Comparison of ENCODE assay signal across 1 cellular context in the genomic region with DNA sequence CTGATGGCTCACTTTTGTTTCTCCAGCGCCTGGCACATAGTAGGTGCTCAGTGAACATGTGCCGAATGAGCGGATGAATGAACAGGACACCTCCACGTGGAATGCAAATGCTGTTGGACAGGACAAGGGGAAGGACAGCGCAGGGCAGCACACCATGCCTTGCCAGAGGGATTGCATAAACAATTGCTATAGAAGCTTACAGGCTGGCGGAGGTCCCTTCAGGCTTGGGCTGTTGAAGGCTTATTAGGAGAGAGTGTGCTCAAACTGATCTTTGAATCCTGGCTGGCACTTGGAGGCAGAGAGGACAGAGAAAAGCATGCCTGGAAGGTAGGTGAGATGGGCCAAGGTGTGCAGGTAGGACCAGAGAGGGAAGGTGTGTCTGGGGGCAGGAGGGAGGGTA.
TF ChIP-seq lines count a peak whose summit lies in the region.

No MANE protein-coding gene starts in this region.

TF ChIP-seq in K562, 482 proteins besides CTCF, POLR2A, EP300 and RAD21 (continued from another document):
- TF ChIP-seq, protein P1, sequence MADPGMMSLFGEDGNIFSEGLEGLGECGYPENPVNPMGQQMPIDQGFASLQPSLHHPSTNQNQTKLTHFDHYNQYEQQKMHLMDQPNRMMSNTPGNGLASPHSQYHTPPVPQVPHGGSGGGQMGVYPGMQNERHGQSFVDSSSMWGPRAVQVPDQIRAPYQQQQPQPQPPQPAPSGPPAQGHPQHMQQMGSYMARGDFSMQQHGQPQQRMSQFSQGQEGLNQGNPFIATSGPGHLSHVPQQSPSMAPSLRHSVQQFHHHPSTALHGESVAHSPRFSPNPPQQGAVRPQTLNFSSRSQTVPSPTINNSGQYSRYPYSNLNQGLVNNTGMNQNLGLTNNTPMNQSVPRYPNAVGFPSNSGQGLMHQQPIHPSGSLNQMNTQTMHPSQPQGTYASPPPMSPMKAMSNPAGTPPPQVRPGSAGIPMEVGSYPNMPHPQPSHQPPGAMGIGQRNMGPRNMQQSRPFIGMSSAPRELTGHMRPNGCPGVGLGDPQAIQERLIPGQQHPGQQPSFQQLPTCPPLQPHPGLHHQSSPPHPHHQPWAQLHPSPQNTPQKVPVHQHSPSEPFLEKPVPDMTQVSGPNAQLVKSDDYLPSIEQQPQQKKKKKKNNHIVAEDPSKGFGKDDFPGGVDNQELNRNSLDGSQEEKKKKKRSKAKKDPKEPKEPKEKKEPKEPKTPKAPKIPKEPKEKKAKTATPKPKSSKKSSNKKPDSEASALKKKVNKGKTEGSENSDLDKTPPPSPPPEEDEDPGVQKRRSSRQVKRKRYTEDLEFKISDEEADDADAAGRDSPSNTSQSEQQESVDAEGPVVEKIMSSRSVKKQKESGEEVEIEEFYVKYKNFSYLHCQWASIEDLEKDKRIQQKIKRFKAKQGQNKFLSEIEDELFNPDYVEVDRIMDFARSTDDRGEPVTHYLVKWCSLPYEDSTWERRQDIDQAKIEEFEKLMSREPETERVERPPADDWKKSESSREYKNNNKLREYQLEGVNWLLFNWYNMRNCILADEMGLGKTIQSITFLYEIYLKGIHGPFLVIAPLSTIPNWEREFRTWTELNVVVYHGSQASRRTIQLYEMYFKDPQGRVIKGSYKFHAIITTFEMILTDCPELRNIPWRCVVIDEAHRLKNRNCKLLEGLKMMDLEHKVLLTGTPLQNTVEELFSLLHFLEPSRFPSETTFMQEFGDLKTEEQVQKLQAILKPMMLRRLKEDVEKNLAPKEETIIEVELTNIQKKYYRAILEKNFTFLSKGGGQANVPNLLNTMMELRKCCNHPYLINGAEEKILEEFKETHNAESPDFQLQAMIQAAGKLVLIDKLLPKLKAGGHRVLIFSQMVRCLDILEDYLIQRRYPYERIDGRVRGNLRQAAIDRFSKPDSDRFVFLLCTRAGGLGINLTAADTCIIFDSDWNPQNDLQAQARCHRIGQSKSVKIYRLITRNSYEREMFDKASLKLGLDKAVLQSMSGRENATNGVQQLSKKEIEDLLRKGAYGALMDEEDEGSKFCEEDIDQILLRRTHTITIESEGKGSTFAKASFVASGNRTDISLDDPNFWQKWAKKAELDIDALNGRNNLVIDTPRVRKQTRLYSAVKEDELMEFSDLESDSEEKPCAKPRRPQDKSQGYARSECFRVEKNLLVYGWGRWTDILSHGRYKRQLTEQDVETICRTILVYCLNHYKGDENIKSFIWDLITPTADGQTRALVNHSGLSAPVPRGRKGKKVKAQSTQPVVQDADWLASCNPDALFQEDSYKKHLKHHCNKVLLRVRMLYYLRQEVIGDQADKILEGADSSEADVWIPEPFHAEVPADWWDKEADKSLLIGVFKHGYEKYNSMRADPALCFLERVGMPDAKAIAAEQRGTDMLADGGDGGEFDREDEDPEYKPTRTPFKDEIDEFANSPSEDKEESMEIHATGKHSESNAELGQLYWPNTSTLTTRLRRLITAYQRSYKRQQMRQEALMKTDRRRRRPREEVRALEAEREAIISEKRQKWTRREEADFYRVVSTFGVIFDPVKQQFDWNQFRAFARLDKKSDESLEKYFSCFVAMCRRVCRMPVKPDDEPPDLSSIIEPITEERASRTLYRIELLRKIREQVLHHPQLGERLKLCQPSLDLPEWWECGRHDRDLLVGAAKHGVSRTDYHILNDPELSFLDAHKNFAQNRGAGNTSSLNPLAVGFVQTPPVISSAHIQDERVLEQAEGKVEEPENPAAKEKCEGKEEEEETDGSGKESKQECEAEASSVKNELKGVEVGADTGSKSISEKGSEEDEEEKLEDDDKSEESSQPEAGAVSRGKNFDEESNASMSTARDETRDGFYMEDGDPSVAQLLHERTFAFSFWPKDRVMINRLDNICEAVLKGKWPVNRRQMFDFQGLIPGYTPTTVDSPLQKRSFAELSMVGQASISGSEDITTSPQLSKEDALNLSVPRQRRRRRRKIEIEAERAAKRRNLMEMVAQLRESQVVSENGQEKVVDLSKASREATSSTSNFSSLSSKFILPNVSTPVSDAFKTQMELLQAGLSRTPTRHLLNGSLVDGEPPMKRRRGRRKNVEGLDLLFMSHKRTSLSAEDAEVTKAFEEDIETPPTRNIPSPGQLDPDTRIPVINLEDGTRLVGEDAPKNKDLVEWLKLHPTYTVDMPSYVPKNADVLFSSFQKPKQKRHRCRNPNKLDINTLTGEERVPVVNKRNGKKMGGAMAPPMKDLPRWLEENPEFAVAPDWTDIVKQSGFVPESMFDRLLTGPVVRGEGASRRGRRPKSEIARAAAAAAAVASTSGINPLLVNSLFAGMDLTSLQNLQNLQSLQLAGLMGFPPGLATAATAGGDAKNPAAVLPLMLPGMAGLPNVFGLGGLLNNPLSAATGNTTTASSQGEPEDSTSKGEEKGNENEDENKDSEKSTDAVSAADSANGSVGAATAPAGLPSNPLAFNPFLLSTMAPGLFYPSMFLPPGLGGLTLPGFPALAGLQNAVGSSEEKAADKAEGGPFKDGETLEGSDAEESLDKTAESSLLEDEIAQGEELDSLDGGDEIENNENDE (IDR thresholded peaks at IDR 0.05; ENCODE audit: low read depth, low read length): no peak
TF ChIP-seq in K562: peak in this region for 1.
